1 cellular context compared by ENCODE assay signal in the genomic region with DNA sequence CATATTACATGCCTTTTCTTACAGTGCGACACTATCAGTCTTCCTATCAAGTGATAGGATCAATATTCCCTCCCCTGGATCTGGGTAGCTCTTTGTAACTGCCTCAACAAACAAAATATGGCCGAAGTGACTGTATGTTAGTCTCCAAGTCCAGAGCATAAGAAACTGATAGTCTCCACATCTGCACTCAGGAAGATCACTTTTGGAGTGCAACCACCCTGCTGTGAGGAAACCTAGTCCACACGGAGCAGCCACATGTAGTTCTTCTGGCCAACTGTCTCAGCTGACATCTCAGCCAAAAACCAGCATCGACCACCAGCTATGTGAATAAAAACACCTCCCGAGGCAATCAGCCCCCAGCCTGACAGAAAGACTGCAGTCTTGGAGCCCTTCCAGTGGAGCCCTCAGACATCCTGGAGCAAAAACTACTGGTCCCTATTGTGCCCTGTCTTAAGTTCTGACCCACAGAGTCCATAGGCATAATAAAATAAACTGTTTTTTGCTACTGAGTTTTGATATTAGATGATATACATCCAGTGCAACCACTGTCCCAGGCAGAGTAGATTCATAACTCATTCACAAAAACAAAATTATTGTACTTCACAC.
TF ChIP-seq lines count a peak whose summit lies in the region.

No MANE protein-coding gene starts in this region.

TF ChIP-seq in IMR-90, 13 proteins besides CTCF, POLR2A, EP300 and RAD21:
- TF ChIP-seq FOS (IDR thresholded peaks at IDR 0.05; ENCODE audit: low read depth, low read length) (no peak), CHD1 (IDR thresholded peaks at IDR 0.05; ENCODE audit: low read depth, low read length) (no peak), CEBPB (IDR thresholded peaks at IDR 0.05; ENCODE audit: low read depth, low read length) (no peak), RFX5 (IDR thresholded peaks at IDR 0.05; ENCODE audit: low read depth, low read length) (no peak), MXI1 (IDR thresholded peaks at IDR 0.05; ENCODE audit: borderline replicate concordance, low read depth, low read length) (no peak), BHLHE40 (IDR thresholded peaks at IDR 0.05; ENCODE audit: low read depth, low read length) (no peak), NFE2L2 (IDR thresholded peaks at IDR 0.05; ENCODE audit: low read depth, low read length) (no peak), RCOR1 (IDR thresholded peaks at IDR 0.05; ENCODE audit: insufficient replicate concordance, low read length) (no peak), MAFK (IDR thresholded peaks at IDR 0.05; ENCODE audit: low read depth, low read length) (no peak), SMC3 (IDR thresholded peaks at IDR 0.05; ENCODE audit: low read depth, low read length) (no peak), MAZ (IDR thresholded peaks at IDR 0.05; ENCODE audit: borderline replicate concordance, low read depth, low read length) (no peak)
- TF ChIP-seq, protein P1, sequence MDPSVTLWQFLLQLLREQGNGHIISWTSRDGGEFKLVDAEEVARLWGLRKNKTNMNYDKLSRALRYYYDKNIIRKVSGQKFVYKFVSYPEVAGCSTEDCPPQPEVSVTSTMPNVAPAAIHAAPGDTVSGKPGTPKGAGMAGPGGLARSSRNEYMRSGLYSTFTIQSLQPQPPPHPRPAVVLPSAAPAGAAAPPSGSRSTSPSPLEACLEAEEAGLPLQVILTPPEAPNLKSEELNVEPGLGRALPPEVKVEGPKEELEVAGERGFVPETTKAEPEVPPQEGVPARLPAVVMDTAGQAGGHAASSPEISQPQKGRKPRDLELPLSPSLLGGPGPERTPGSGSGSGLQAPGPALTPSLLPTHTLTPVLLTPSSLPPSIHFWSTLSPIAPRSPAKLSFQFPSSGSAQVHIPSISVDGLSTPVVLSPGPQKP (IDR thresholded peaks at IDR 0.05; ENCODE audit: borderline replicate concordance, low read depth, low read length): no peak
- TF ChIP-seq, protein P2, sequence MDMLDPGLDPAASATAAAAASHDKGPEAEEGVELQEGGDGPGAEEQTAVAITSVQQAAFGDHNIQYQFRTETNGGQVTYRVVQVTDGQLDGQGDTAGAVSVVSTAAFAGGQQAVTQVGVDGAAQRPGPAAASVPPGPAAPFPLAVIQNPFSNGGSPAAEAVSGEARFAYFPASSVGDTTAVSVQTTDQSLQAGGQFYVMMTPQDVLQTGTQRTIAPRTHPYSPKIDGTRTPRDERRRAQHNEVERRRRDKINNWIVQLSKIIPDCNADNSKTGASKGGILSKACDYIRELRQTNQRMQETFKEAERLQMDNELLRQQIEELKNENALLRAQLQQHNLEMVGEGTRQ (IDR thresholded peaks at IDR 0.05; ENCODE audit: low read depth, low read length): no peak
